Comparison of ENCODE assay signal across 1 cellular context in genomic region chr3:101898752-101899169, GRCh38.
A peak's percentile ranks its signal among the peaks of the same experiment; 100 is the strongest.
TF ChIP-seq lines count a peak whose summit lies in the region.

No MANE protein-coding gene starts in this region.

TF ChIP-seq in GM12878, 131 proteins besides CTCF, POLR2A, EP300 and RAD21 (continued from another document and continues in another):
- TF ChIP-seq BCL11A (IDR thresholded peaks at IDR 0.05; ENCODE audit: low read depth, low read length), result peak; percentile 87
- no peak for TF ChIP-seq YBX1 (IDR thresholded peaks at IDR 0.05)
- peak; percentile 95 for TF ChIP-seq RUNX3 (IDR thresholded peaks at IDR 0.05; ENCODE audit: low read length)
- peak; percentile 55; the same call in 1 of the 2 replicates for TF ChIP-seq PAX5 (IDR thresholded peaks at IDR 0.05; ENCODE audit: borderline replicate concordance, low read depth, low read length)
- TF ChIP-seq NFIC (IDR thresholded peaks at IDR 0.05; ENCODE audit: low read depth, low read length), result peak; percentile 95
- TF ChIP-seq PRDM15 (CRISPR knock-in tag; IDR thresholded peaks at IDR 0.05), result no peak
- TF ChIP-seq NFXL1 (IDR thresholded peaks at IDR 0.05; ENCODE audit: borderline replicate concordance), result no peak
- no peak for TF ChIP-seq KAT2A (conservative IDR thresholded peaks at IDR 0.05; ENCODE audit: control insufficient read depth, low read depth, low read length)
- TF ChIP-seq FOXM1 (IDR thresholded peaks at IDR 0.05; ENCODE audit: low read depth, low read length), result peak; percentile 95
- TF ChIP-seq PBX3 (IDR thresholded peaks at IDR 0.05; ENCODE audit: insufficient replicate concordance, low read depth, low read length), result peak; percentile 42
- TF ChIP-seq ATF3 (IDR thresholded peaks at IDR 0.05; ENCODE audit: borderline replicate concordance, extremely low read depth, low read depth, low read length), result no peak
- TF ChIP-seq TCF3 (IDR thresholded peaks at IDR 0.05; ENCODE audit: borderline replicate concordance, insufficient read depth, low read depth, low read length), result peak; percentile 66; the same call in 1 of the 2 replicates
- TF ChIP-seq, protein P1, sequence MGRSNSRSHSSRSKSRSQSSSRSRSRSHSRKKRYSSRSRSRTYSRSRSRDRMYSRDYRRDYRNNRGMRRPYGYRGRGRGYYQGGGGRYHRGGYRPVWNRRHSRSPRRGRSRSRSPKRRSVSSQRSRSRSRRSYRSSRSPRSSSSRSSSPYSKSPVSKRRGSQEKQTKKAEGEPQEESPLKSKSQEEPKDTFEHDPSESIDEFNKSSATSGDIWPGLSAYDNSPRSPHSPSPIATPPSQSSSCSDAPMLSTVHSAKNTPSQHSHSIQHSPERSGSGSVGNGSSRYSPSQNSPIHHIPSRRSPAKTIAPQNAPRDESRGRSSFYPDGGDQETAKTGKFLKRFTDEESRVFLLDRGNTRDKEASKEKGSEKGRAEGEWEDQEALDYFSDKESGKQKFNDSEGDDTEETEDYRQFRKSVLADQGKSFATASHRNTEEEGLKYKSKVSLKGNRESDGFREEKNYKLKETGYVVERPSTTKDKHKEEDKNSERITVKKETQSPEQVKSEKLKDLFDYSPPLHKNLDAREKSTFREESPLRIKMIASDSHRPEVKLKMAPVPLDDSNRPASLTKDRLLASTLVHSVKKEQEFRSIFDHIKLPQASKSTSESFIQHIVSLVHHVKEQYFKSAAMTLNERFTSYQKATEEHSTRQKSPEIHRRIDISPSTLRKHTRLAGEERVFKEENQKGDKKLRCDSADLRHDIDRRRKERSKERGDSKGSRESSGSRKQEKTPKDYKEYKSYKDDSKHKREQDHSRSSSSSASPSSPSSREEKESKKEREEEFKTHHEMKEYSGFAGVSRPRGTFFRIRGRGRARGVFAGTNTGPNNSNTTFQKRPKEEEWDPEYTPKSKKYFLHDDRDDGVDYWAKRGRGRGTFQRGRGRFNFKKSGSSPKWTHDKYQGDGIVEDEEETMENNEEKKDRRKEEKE (IDR thresholded peaks at IDR 0.05), result no peak
- TF ChIP-seq ZNF384 (IDR thresholded peaks at IDR 0.05; ENCODE audit: borderline replicate concordance, low read depth, low read length), result peak; percentile 98
- TF ChIP-seq, protein P2, sequence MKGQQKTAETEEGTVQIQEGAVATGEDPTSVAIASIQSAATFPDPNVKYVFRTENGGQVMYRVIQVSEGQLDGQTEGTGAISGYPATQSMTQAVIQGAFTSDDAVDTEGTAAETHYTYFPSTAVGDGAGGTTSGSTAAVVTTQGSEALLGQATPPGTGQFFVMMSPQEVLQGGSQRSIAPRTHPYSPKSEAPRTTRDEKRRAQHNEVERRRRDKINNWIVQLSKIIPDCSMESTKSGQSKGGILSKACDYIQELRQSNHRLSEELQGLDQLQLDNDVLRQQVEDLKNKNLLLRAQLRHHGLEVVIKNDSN (IDR thresholded peaks at IDR 0.05; ENCODE audit: borderline replicate concordance, extremely low read length, insufficient read depth, low read depth, low read length), result no peak
- TF ChIP-seq, protein P3, sequence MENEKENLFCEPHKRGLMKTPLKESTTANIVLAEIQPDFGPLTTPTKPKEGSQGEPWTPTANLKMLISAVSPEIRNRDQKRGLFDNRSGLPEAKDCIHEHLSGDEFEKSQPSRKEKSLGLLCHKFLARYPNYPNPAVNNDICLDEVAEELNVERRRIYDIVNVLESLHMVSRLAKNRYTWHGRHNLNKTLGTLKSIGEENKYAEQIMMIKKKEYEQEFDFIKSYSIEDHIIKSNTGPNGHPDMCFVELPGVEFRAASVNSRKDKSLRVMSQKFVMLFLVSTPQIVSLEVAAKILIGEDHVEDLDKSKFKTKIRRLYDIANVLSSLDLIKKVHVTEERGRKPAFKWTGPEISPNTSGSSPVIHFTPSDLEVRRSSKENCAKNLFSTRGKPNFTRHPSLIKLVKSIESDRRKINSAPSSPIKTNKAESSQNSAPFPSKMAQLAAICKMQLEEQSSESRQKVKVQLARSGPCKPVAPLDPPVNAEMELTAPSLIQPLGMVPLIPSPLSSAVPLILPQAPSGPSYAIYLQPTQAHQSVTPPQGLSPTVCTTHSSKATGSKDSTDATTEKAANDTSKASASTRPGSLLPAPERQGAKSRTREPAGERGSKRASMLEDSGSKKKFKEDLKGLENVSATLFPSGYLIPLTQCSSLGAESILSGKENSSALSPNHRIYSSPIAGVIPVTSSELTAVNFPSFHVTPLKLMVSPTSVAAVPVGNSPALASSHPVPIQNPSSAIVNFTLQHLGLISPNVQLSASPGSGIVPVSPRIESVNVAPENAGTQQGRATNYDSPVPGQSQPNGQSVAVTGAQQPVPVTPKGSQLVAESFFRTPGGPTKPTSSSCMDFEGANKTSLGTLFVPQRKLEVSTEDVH (IDR thresholded peaks at IDR 0.05; ENCODE audit: low read depth, partially characterized antibody), result peak; percentile 62
- TF ChIP-seq, protein P4, sequence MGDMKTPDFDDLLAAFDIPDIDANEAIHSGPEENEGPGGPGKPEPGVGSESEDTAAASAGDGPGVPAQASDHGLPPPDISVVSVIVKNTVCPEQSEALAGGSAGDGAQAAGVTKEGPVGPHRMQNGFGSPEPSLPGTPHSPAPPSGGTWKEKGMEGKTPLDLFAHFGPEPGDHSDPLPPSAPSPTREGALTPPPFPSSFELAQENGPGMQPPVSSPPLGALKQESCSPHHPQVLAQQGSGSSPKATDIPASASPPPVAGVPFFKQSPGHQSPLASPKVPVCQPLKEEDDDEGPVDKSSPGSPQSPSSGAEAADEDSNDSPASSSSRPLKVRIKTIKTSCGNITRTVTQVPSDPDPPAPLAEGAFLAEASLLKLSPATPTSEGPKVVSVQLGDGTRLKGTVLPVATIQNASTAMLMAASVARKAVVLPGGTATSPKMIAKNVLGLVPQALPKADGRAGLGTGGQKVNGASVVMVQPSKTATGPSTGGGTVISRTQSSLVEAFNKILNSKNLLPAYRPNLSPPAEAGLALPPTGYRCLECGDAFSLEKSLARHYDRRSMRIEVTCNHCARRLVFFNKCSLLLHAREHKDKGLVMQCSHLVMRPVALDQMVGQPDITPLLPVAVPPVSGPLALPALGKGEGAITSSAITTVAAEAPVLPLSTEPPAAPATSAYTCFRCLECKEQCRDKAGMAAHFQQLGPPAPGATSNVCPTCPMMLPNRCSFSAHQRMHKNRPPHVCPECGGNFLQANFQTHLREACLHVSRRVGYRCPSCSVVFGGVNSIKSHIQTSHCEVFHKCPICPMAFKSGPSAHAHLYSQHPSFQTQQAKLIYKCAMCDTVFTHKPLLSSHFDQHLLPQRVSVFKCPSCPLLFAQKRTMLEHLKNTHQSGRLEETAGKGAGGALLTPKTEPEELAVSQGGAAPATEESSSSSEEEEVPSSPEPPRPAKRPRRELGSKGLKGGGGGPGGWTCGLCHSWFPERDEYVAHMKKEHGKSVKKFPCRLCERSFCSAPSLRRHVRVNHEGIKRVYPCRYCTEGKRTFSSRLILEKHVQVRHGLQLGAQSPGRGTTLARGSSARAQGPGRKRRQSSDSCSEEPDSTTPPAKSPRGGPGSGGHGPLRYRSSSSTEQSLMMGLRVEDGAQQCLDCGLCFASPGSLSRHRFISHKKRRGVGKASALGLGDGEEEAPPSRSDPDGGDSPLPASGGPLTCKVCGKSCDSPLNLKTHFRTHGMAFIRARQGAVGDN (IDR thresholded peaks at IDR 0.05), result peak; percentile 78
- TF ChIP-seq, protein P5, sequence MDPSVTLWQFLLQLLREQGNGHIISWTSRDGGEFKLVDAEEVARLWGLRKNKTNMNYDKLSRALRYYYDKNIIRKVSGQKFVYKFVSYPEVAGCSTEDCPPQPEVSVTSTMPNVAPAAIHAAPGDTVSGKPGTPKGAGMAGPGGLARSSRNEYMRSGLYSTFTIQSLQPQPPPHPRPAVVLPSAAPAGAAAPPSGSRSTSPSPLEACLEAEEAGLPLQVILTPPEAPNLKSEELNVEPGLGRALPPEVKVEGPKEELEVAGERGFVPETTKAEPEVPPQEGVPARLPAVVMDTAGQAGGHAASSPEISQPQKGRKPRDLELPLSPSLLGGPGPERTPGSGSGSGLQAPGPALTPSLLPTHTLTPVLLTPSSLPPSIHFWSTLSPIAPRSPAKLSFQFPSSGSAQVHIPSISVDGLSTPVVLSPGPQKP (IDR thresholded peaks at IDR 0.05; ENCODE audit: low read depth, low read length), result peak; percentile 74; the same call in 1 of the 2 replicates
- TF ChIP-seq MLLT1 (IDR thresholded peaks at IDR 0.05), result peak; percentile 76
- TF ChIP-seq BMI1 (IDR thresholded peaks at IDR 0.05; ENCODE audit: borderline replicate concordance), result peak; percentile 60; the same call in 1 of the 2 replicates
- no peak for TF ChIP-seq CHD1 (IDR thresholded peaks at IDR 0.05; ENCODE audit: low read depth, low read length)
- peak; percentile 83 for TF ChIP-seq SKIL (IDR thresholded peaks at IDR 0.05; ENCODE audit: low read depth, poor library complexity, severe bottlenecking)
- TF ChIP-seq TBL1XR1 (IDR thresholded peaks at IDR 0.05; ENCODE audit: low read depth, low read length), result peak; percentile 82; the same call in 1 of the 2 replicates
- TF ChIP-seq ATF7 (IDR thresholded peaks at IDR 0.05; ENCODE audit: low read depth), result peak; percentile 82
- TF ChIP-seq KLF5 (IDR thresholded peaks at IDR 0.05; ENCODE audit: partially characterized antibody), result peak; percentile 55
- TF ChIP-seq CREB1 (IDR thresholded peaks at IDR 0.05; ENCODE audit: low read depth), result 0 out of 2 replicates have a peak, but pooled peaks have one; percentile 63
- TF ChIP-seq ZSCAN29 (IDR thresholded peaks at IDR 0.05), result 0 out of 2 replicates have a peak, but pooled peaks have one; percentile 51
- TF ChIP-seq RB1 (IDR thresholded peaks at IDR 0.05; ENCODE audit: borderline replicate concordance), result no peak
- TF ChIP-seq ETV6 (conservative IDR thresholded peaks at IDR 0.05 in 1 of 2, IDR thresholded peaks at IDR 0.05 in 1 of 2; ENCODE audit: borderline replicate concordance in 1 of 2, low read depth in 1 of 2), result peak in 1 of 2 experiments; percentile 93; a peak in 2 of 4 replicates
- no peak for TF ChIP-seq NR2C2 (IDR thresholded peaks at IDR 0.05; ENCODE audit: borderline replicate concordance, control insufficient read depth, insufficient read length, low read depth)
- TF ChIP-seq TCF12 (IDR thresholded peaks at IDR 0.05; ENCODE audit: low read depth, low read length), result peak; percentile 89
- no peak for TF ChIP-seq ZZZ3 (IDR thresholded peaks at IDR 0.05; ENCODE audit: control insufficient read depth, insufficient read length, low read depth)
